ENCODE assay signal across 41 cellular contexts in genomic region chr13:72405441-72405840, GRCh38.
"Had no signal": no experiment of that assay in that cellular context is flagged by ENCODE, and none has a peak within 500 bp of the region (broad histone marks: within the 10 kb centered on the region; RNA-seq: fewer than 3 reads in every experiment).

No MANE protein-coding gene starts in this region.

- H3K27me3 Mint-ChIP-seq: activated naive CD4-positive, alpha-beta T cell treated with anti-CD3 and anti-CD28 coated beads, Interleukin-2, amount 10 ng/mL, durations not matched to agents 7 days and 5 days; activated naive CD4-positive, alpha-beta T cell treated with anti-CD3 and anti-CD28 coated beads, Interleukin-2, amount 50 U/mL, for 24 hours; activated naive CD8-positive, alpha-beta T cell; activated naive CD8-positive, alpha-beta T cell treated with anti-CD3 and anti-CD28 coated beads for 36 hours; activated naive CD8-positive, alpha-beta T cell treated with anti-CD3 and anti-CD28 coated beads, Interleukin-2, amount 10 ng/mL, durations not matched to agents 7 days and 5 days; activated naive CD8-positive, alpha-beta T cell treated with anti-CD3 and anti-CD28 coated beads, Interleukin-2, amount 50 U/mL, for 24 hours; activated T-cell treated with anti-CD3 and anti-CD28 coated beads, Interleukin-2, amount 50 U/mL, for 24 hours; activated T-helper 17 cell treated with anti-CD3 and anti-CD28 coated beads, Interleukin-2, amount 50 U/mL, for 72 hours; central memory CD8-positive, alpha-beta T cell had no signal

- H3K27ac ChIP-seq: ascending aorta, body of pancreas, brain microvascular endothelial cell, breast epithelium, cardiac muscle cell had no signal

- FAIRE-seq: astrocyte, bronchial epithelial cell had no signal

- H3K4me1 Mint-ChIP-seq: activated naive CD4-positive, alpha-beta T cell treated with anti-CD3 and anti-CD28 coated beads, Interleukin-2, amount 10 ng/mL, durations not matched to agents 7 days and 5 days; activated naive CD4-positive, alpha-beta T cell treated with anti-CD3 and anti-CD28 coated beads, Interleukin-2, amount 50 U/mL, for 24 hours; activated naive CD8-positive, alpha-beta T cell treated with anti-CD3 and anti-CD28 coated beads for 36 hours; activated naive CD8-positive, alpha-beta T cell treated with anti-CD3 and anti-CD28 coated beads, Interleukin-2, amount 10 ng/mL, durations not matched to agents 7 days and 5 days; activated naive CD8-positive, alpha-beta T cell treated with anti-CD3 and anti-CD28 coated beads, Interleukin-2, amount 50 U/mL, for 24 hours; activated T-helper 17 cell treated with anti-CD3 and anti-CD28 coated beads, Interleukin-2, amount 50 U/mL, for 72 hours; brain; central memory CD8-positive, alpha-beta T cell had no signal

- ATAC-seq: activated naive CD4-positive, alpha-beta T cell treated with anti-CD3 and anti-CD28 coated beads, Interleukin-2, amount 50 U/mL, for 72 hours; activated naive CD8-positive, alpha-beta T cell treated with anti-CD3 and anti-CD28 coated beads, Interleukin-2, amount 50 U/mL, for 24 hours; activated T-cell treated with anti-CD3 and anti-CD28 coated beads, Interleukin-2, amount 50 U/mL, for 4 hours; activated T-cell treated with anti-CD3 and anti-CD28 coated beads, Interleukin-2, amount 50 U/mL, for 72 hours; activated T-helper 17 cell treated with anti-CD3 and anti-CD28 coated beads, Interleukin-2, amount 50 U/mL, for 72 hours; body of pancreas had no signal

- H3K9me3 ChIP-seq: adrenal gland, ascending aorta, body of pancreas, breast epithelium had no signal

- H3K9me3 Mint-ChIP-seq: activated naive CD4-positive, alpha-beta T cell treated with anti-CD3 and anti-CD28 coated beads for 36 hours; activated naive CD4-positive, alpha-beta T cell treated with anti-CD3 and anti-CD28 coated beads, Interleukin-2, amount 10 ng/mL, durations not matched to agents 7 days and 5 days; activated naive CD8-positive, alpha-beta T cell treated with anti-CD3 and anti-CD28 coated beads, Interleukin-2, amount 10 ng/mL, durations not matched to agents 7 days and 5 days; activated naive CD8-positive, alpha-beta T cell treated with anti-CD3 and anti-CD28 coated beads, Interleukin-2, amount 50 U/mL, for 24 hours; activated T-cell treated with anti-CD3 and anti-CD28 coated beads, Interleukin-2, amount 50 U/mL, for 24 hours; activated T-cell treated with anti-CD3 and anti-CD28 coated beads, Interleukin-2, amount 50 U/mL, for 4 hours; activated T-helper 1 cell treated with anti-CD3 and anti-CD28 coated beads, Interleukin-12 subunit alpha, Interleukin-12 subunit beta, Interleukin-2, Interleukin-4 antibody, amounts not matched to agents 30 ng/mL and 10 ng/mL and 1 ng/mL, durations not matched to agents 14 hours and 24 hours and 36 hours; activated T-helper 2 cell treated with anti-CD3 and anti-CD28 coated beads, Interferon-gamma antibody, Interleukin-2, Interleukin-4, amounts not matched to agents 10 μg/mL and 5 μg/mL and 100 μg/mL, durations not matched to agents 14 hours and 24 hours and 36 hours; brain had no signal

- H3K4me1 ChIP-seq: ascending aorta, body of pancreas, breast epithelium had no signal

- H3K27ac Mint-ChIP-seq: activated naive CD4-positive, alpha-beta T cell treated with anti-CD3 and anti-CD28 coated beads for 36 hours; activated naive CD4-positive, alpha-beta T cell treated with anti-CD3 and anti-CD28 coated beads, Interleukin-2, amount 10 ng/mL, durations not matched to agents 7 days and 5 days; activated naive CD4-positive, alpha-beta T cell treated with anti-CD3 and anti-CD28 coated beads, Interleukin-2, amount 50 U/mL, for 24 hours; activated naive CD4-positive, alpha-beta T cell treated with anti-CD3 and anti-CD28 coated beads, Interleukin-2, amount 50 U/mL, for 72 hours; activated naive CD8-positive, alpha-beta T cell; activated naive CD8-positive, alpha-beta T cell treated with anti-CD3 and anti-CD28 coated beads for 36 hours; activated naive CD8-positive, alpha-beta T cell treated with anti-CD3 and anti-CD28 coated beads, Interleukin-2, amount 10 ng/mL, durations not matched to agents 7 days and 5 days; activated naive CD8-positive, alpha-beta T cell treated with anti-CD3 and anti-CD28 coated beads, Interleukin-2, amount 50 U/mL, for 24 hours; activated T-cell treated with anti-CD3 and anti-CD28 coated beads, Interleukin-2, amount 50 U/mL, for 24 hours; activated T-cell treated with anti-CD3 and anti-CD28 coated beads, Interleukin-2, amount 50 U/mL, for 72 hours; activated T-helper 1 cell treated with anti-CD3 and anti-CD28 coated beads, Interleukin-12 subunit alpha, Interleukin-12 subunit beta, Interleukin-2, Interleukin-4 antibody, amounts not matched to agents 30 ng/mL and 10 ng/mL and 1 ng/mL, durations not matched to agents 14 hours and 24 hours and 36 hours; activated T-helper 17 cell treated with anti-CD3 and anti-CD28 coated beads, Interleukin-2, amount 50 U/mL, for 72 hours; activated T-helper 2 cell treated with anti-CD3 and anti-CD28 coated beads, Interferon-gamma antibody, Interleukin-2, Interleukin-4, amounts not matched to agents 10 μg/mL and 5 μg/mL and 100 μg/mL, durations not matched to agents 14 hours and 24 hours and 36 hours; brain had no signal

- DNase-seq: activated effector memory CD4-positive, alpha-beta T cell treated with anti-CD3 and anti-CD28 coated beads, Interleukin-2, amount 50 U/mL, for 16 hours; activated effector memory CD4-positive, alpha-beta T cell treated with Interleukin-2 at 50 U/mL for 16 hours; activated gamma-delta T cell; activated gamma-delta T cell treated with Interleukin-2 at 50 U/mL for 16 hours; activated naive CD4-positive, alpha-beta T cell; activated naive CD4-positive, alpha-beta T cell treated with anti-CD3 and anti-CD28 coated beads for 36 hours; activated naive CD4-positive, alpha-beta T cell treated with anti-CD3 and anti-CD28 coated beads, Interleukin-2, amount 10 ng/mL, durations not matched to agents 7 days and 5 days; activated naive CD4-positive, alpha-beta T cell treated with anti-CD3 and anti-CD28 coated beads, Interleukin-2, amount 50 U/mL, for 16 hours; activated naive CD4-positive, alpha-beta T cell treated with Interleukin-2 at 50 U/mL for 16 hours; activated naive CD8-positive, alpha-beta T cell treated with anti-CD3 and anti-CD28 coated beads for 36 hours; activated naive CD8-positive, alpha-beta T cell treated with anti-CD3 and anti-CD28 coated beads, Interleukin-2, amount 10 ng/mL, durations not matched to agents 7 days and 5 days; activated naive CD8-positive, alpha-beta T cell treated with anti-CD3 and anti-CD28 coated beads, Interleukin-2, amount 50 U/mL, for 24 hours; activated T-cell treated with anti-CD3 and anti-CD28 coated beads for 4 hours; activated T-cell treated with anti-CD3 and anti-CD28 coated beads, Interleukin-2, amount 50 U/mL, for 1 hour; activated T-cell treated with anti-CD3 and anti-CD28 coated beads, Interleukin-2, amount 50 U/mL, for 24 hours; activated T-cell treated with anti-CD3 and anti-CD28 coated beads, Interleukin-2, amount 50 U/mL, for 4 hours; activated T-cell treated with anti-CD3 and anti-CD28 coated beads, Interleukin-2, amount 50 U/mL, for 48 hours; activated T-cell treated with anti-CD3 and anti-CD28 coated beads, Interleukin-2, amount 50 U/mL, for 72 hours; amniotic stem cell; amygdala; anterior cingulate cortex; aorta; body of pancreas; brain microvascular endothelial cell; caudate nucleus; central memory CD4-positive, alpha-beta T cell; cerebellar nuclear complex had no signal

- H3K4me3 Mint-ChIP-seq: activated naive CD4-positive, alpha-beta T cell treated with anti-CD3 and anti-CD28 coated beads for 36 hours; activated naive CD4-positive, alpha-beta T cell treated with anti-CD3 and anti-CD28 coated beads, Interleukin-2, amount 10 ng/mL, durations not matched to agents 7 days and 5 days; activated naive CD4-positive, alpha-beta T cell treated with anti-CD3 and anti-CD28 coated beads, Interleukin-2, amount 50 U/mL, for 24 hours; activated naive CD8-positive, alpha-beta T cell; activated naive CD8-positive, alpha-beta T cell treated with anti-CD3 and anti-CD28 coated beads for 36 hours; activated naive CD8-positive, alpha-beta T cell treated with anti-CD3 and anti-CD28 coated beads, Interleukin-2, amount 10 ng/mL, durations not matched to agents 7 days and 5 days; activated naive CD8-positive, alpha-beta T cell treated with anti-CD3 and anti-CD28 coated beads, Interleukin-2, amount 50 U/mL, for 24 hours; activated T-cell treated with anti-CD3 and anti-CD28 coated beads, Interleukin-2, amount 50 U/mL, for 24 hours; activated T-cell treated with anti-CD3 and anti-CD28 coated beads, Interleukin-2, amount 50 U/mL, for 4 hours; activated T-cell treated with anti-CD3 and anti-CD28 coated beads, Interleukin-2, amount 50 U/mL, for 72 hours; activated T-helper 1 cell treated with anti-CD3 and anti-CD28 coated beads, Interleukin-12 subunit alpha, Interleukin-12 subunit beta, Interleukin-2, Interleukin-4 antibody, amounts not matched to agents 30 ng/mL and 10 ng/mL and 1 ng/mL, durations not matched to agents 14 hours and 24 hours and 36 hours; activated T-helper 17 cell treated with anti-CD3 and anti-CD28 coated beads, Interleukin-2, amount 50 U/mL, for 72 hours; brain; central memory CD8-positive, alpha-beta T cell had no signal

- H3K27me3 ChIP-seq: adrenal gland, ascending aorta, body of pancreas, brain microvascular endothelial cell, breast epithelium, cardiac muscle cell had no signal

- H3K36me3 ChIP-seq: adrenal gland, ascending aorta, brain microvascular endothelial cell, breast epithelium, cardiac muscle cell had no signal

- H3K4me3 ChIP-seq: adrenal gland, ascending aorta, body of pancreas, breast epithelium, cardiac muscle cell had no signal
